Comparison of ENCODE assay signal across 9 cellular contexts in the genomic region with DNA sequence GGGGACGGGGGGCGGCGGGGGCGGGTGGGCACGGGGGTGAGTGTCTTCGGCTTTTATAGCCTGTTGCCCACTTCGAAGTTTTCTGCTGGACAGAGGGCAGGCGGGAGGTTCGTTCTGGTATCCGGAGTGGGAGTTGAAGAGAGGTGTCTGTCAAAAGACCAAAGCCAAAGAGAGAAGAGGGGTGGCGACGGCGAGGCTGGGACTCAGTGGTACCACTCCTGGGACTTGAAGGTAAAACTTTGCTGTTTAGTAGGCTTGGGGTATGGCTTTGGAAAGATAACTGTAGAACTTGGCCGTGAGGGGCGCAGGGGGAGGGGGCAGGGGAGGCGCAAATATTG.
DNase-seq lines count a peak whose midpoint lies in the region; TF ChIP-seq lines count a peak whose summit lies in the region.
"Had no signal": no experiment of that assay in that cellular context is flagged by ENCODE, and none has a peak within 500 bp of the region (broad histone marks: within the 10 kb centered on the region; RNA-seq: fewer than 3 reads in every experiment).

No MANE protein-coding gene starts in this region.

- H4K20me1 ChIP-seq in neural progenitor cell (ENCODE audit: low read depth) (no peaks in the 10 kb centered on the region), OCI-LY7 (ENCODE audit: insufficient read depth, low read length) (no peaks in the 10 kb centered on the region)

- H3K9ac ChIP-seq in neural progenitor cell: no peak overlapping the region

- H2AFZ ChIP-seq in ACC112 (ENCODE audit: low read length, unreplicated experiment) (no peak overlapping the region), neural progenitor cell (replicated peaks) (peak overlapping the region; percentile 96), OCI-LY7 (ENCODE audit: low read length) (no peak overlapping the region)

- no peak for TF ChIP-seq EP300 in esophagus muscularis mucosa (IDR thresholded peaks at IDR 0.05)

- H3K4me2 ChIP-seq in neural progenitor cell: peak overlapping the region; percentile 83
- H3K4me2 ChIP-seq in OCI-LY7 (ENCODE audit: low read length): no peak overlapping the region

- TF ChIP-seq CTCF in esophagus muscularis mucosa (IDR thresholded peaks at IDR 0.05): no peak
- no peak for TF ChIP-seq CTCF in neural progenitor cell (IDR thresholded peaks at IDR 0.05)
- TF ChIP-seq CTCF in OCI-LY7 (conservative IDR thresholded peaks at IDR 0.05; ENCODE audit: low read length): no peak
- no peak for TF ChIP-seq CTCF in RWPE1 (conservative IDR thresholded peaks at IDR 0.05; ENCODE audit: low read depth)

- H3K9me2 ChIP-seq in OCI-LY7 (ENCODE audit: insufficient read depth, low read length): no peaks in the 10 kb centered on the region

- intact Hi-C loops in esophagus muscularis mucosa (cut with DNase I) (loop anchor here (5.0 to 10.0 kb wide), 3 partner anchors 98 to 293 kb away; no protein-coding TSS in a partner anchor), OCI-LY7 (cut with micrococcal nuclease; ENCODE audit: unreplicated experiment) (no loop called here)

- no peaks in the 10 kb centered on the region for H3K36me3 Mint-ChIP-seq in neural progenitor cell
- H3K36me3 Mint-ChIP-seq: CD4-positive, CD25-positive, alpha-beta regulatory T cell had no signal

- TF ChIP-seq POLR2A in esophagus muscularis mucosa (IDR thresholded peaks at IDR 0.05; ENCODE audit: low read depth): no peak

- peaks cover 4% of the 10 kb centered on the region for H3K4me1 Mint-ChIP-seq in neural progenitor cell
- H3K4me1 Mint-ChIP-seq: CD4-positive, CD25-positive, alpha-beta regulatory T cell had no signal

- no peaks in the 10 kb centered on the region for H3K9me3 ChIP-seq in esophagus muscularis mucosa
- no peaks in the 10 kb centered on the region for H3K9me3 ChIP-seq in neural progenitor cell (ENCODE audit: low read depth)
- H3K9me3 ChIP-seq in OCI-LY7 (ENCODE audit: low read length): no peaks in the 10 kb centered on the region

- WGBS in esophagus muscularis mucosa: 18% methylated on average over 10 of the region's 16 CpGs

- POLR2A ChIA-PET in OCI-LY7 (lab: Charles Lee) (no interaction called here), RWPE1 (lab: Yijun Ruan, JAX; ENCODE audit: low non-redundant PET) (no interaction called here)

- H3K27ac ChIP-seq in ACC112 (ENCODE audit: low read depth, low read length): no peak overlapping the region
- H3K27ac ChIP-seq in esophagus muscularis mucosa (replicated peaks in 1 of 4): peak overlapping the region; percentile 85 to 89 (median 86)
- H3K27ac ChIP-seq in neural progenitor cell: no peak overlapping the region
- H3K27ac ChIP-seq in OCI-LY7 (ENCODE audit: low read depth, low read length, poor library complexity, severe bottlenecking): no peak overlapping the region
- H3K27ac ChIP-seq in RWPE1: no peak overlapping the region

- H3K9me3 Mint-ChIP-seq in neural progenitor cell: no peaks in the 10 kb centered on the region

- H3F3A ChIP-seq in neural progenitor cell (ENCODE audit: low read depth): no peaks in the 10 kb centered on the region

- BruUV-seq in OCI-LY7 (replicated peaks; lab: Mats Ljungman, UMichigan): no TSS peak

- peak overlapping the region; percentile 87 for H3K4me3 Mint-ChIP-seq in neural progenitor cell
- H3K4me3 Mint-ChIP-seq: CD4-positive, CD25-positive, alpha-beta regulatory T cell had no signal

- H3K4me1 ChIP-seq in ACC112 (ENCODE audit: control insufficient read depth, insufficient read depth, low read length, unreplicated experiment) (peaks cover 9% of the 10 kb centered on the region), esophagus muscularis mucosa (peaks cover 6 to 20% (median 17%) of the 10 kb centered on the region in 4 donors), neural progenitor cell (peaks cover 16% of the 10 kb centered on the region), OCI-LY7 (ENCODE audit: insufficient read depth, low read length, poor library complexity, severe bottlenecking) (no peaks in the 10 kb centered on the region)

- H3K27me3 ChIP-seq in ACC112 (ENCODE audit: insufficient read depth, low read length) (no peaks in the 10 kb centered on the region), esophagus muscularis mucosa (peaks cover 0 to 3% (median 0%) of the 10 kb centered on the region in 4 donors), neural progenitor cell (peaks cover 22% of the 10 kb centered on the region)

- CTCF ChIA-PET in OCI-LY7 (lab: Charles Lee; ENCODE audit: unreplicated experiment): no interaction called here
- CTCF ChIA-PET in RWPE1 (lab: Yijun Ruan, JAX): no interaction called here

- H3K36me3 ChIP-seq in ACC112 (ENCODE audit: insufficient read depth, low read length) (no peaks in the 10 kb centered on the region), esophagus muscularis mucosa (no peaks in the 10 kb centered on the region), neural progenitor cell (no peaks in the 10 kb centered on the region), OCI-LY7 (ENCODE audit: insufficient read depth, low read length) (no peaks in the 10 kb centered on the region)

- peaks cover 12% of the 10 kb centered on the region for H3K27me3 Mint-ChIP-seq in neural progenitor cell (ENCODE audit: insufficient read depth, low read depth)

- H3K79me2 ChIP-seq in ACC112 (ENCODE audit: control insufficient read depth, insufficient read depth, low read length, unreplicated experiment) (peaks cover 19% of the 10 kb centered on the region), neural progenitor cell (ENCODE audit: low read depth) (no peaks in the 10 kb centered on the region), OCI-LY7 (ENCODE audit: insufficient read depth, low read depth, low read length) (no peaks in the 10 kb centered on the region)

- DNase-seq in NCI-H2227 (lab: John Stamatoyannopoulos, UW; ENCODE audit: unreplicated experiment): peak; percentile 37
- DNase-seq in esophagus muscularis mucosa (ENCODE audit: extremely low spot score): no peak
- peak; percentile 8 for DNase-seq in neural progenitor cell (ENCODE audit: low spot score)
- DNase-seq in epidermal melanocyte (ENCODE audit: insufficient read length, low spot score): no peak
- no peak for DNase-seq in OCI-LY7 (ENCODE audit: low spot score)
- no peak for DNase-seq in NCI-H2196 (lab: John Stamatoyannopoulos, UW; ENCODE audit: unreplicated experiment)
- DNase-seq in RWPE1 (ENCODE audit: low spot score): no peak
- DNase-seq: CD4-positive, CD25-positive, alpha-beta regulatory T cell had no signal

- H3K27ac Mint-ChIP-seq in neural progenitor cell: no peak overlapping the region
- H3K27ac Mint-ChIP-seq: CD4-positive, CD25-positive, alpha-beta regulatory T cell had no signal

- H3K4me3 ChIP-seq in ACC112 (ENCODE audit: low read depth, low read length): peak overlapping the region; percentile 95
- H3K4me3 ChIP-seq in esophagus muscularis mucosa: peak overlapping the region; percentile 63 to 80 (median 72)
- H3K4me3 ChIP-seq in neural progenitor cell: peak overlapping the region; percentile 69
- no peak overlapping the region for H3K4me3 ChIP-seq in OCI-LY7 (ENCODE audit: low read depth, low read length, poor library complexity, severe bottlenecking)

Comparison
In these comparisons a context has a peak if more than half of its experiments do, and no peak if none do; other contexts are left out.
1. H3K27ac ChIP-seq: peak in esophagus muscularis mucosa (4 of 4); none in ACC112 (single experiment), neural progenitor cell (single experiment), OCI-LY7 (single experiment) and RWPE1 (single experiment).
2. DNase-seq: peak in NCI-H2227 (single experiment) and neural progenitor cell (single experiment); none in esophagus muscularis mucosa (single experiment), epidermal melanocyte (single experiment), OCI-LY7 (single experiment), NCI-H2196 (single experiment) and RWPE1 (single experiment).